15 cellular contexts compared by ENCODE assay signal in the genomic region with DNA sequence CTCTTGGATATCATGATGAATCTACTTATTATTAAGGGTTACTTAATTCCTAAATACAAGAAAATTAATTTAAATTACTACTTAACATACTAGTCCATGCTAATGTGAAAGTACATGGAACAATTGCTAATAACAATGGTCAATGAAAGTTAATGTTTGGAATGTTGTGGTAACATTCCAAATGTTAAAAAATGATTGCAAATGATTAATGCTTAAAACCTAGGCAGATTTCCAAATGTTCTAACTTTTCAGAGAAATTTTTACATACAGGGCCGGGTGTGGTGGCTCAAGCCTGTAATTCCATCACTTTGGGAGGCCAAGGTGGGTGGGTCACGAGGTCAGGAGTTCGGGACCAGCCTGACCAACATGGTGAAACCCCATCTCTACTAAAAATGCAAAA.
DNase-seq lines count a peak whose midpoint lies in the region; ATAC-seq, FAIRE-seq and TF ChIP-seq lines count a peak whose summit lies in the region.
"Had no signal": no experiment of that assay in that cellular context is flagged by ENCODE, and none has a peak within 500 bp of the region (broad histone marks: within the 10 kb centered on the region; RNA-seq: fewer than 3 reads in every experiment).

No MANE protein-coding gene starts in this region.

- peak; percentile 5 for DNase-seq in EH (ENCODE audit: low read depth)
- peak; percentile 47 for DNase-seq in NCI-H226
- peak; percentile 18 for DNase-seq in fibroblast of mammary gland (ENCODE audit: low read depth)
- no peak for DNase-seq in kidney
- DNase-seq in NCI-H1048 (lab: John Stamatoyannopoulos, UW) = no peak
- no peak for DNase-seq in stimulated activated CD4-positive, alpha-beta T cell treated with anti-CD3 and anti-CD28 coated beads, Interleukin-2, amount 100 ng/mL, for 48 hours
- DNase-seq: 8988T; CD4-positive, CD25-positive, alpha-beta regulatory T cell; DMS53; HCEC 1CT; HFFc6 had no signal

- H3K9ac ChIP-seq in kidney (ENCODE audit: low read length in 2 of 2) = no peak overlapping the region
- H3K9ac ChIP-seq: BLaER1 treated with 17β-estradiol and CSF1 and Interleukin-3, amounts not matched to agents 10 nM and 100 nM had no signal

- peak; percentile 39 for FAIRE-seq in kidney (lab: Jason Lieb, UNC)
- FAIRE-seq: HepG2, HTR-8/SVneo had no signal

- no peaks in the 10 kb centered on the region for H3K36me3 ChIP-seq in kidney (ENCODE audit: control insufficient read depth in 1 of 2, insufficient read depth in 2 of 2, low read length in 2 of 2)
- H3K36me3 ChIP-seq: BLaER1 treated with 17β-estradiol and CSF1 and Interleukin-3, amounts not matched to agents 10 nM and 100 nM had no signal

- TF ChIP-seq CTCF in fibroblast of mammary gland (conservative IDR thresholded peaks at IDR 0.05; ENCODE audit: control insufficient read depth, insufficient read depth, low read depth, low read length) (no peak), kidney (IDR thresholded peaks at IDR 0.05; ENCODE audit: borderline replicate concordance, extremely low read depth, insufficient read depth) (no peak)

- intact Hi-C loops in kidney (cut with DNase I) = no loop called here

- H3K9me3 ChIP-seq in kidney (ENCODE audit: control insufficient read depth in 1 of 2, low read length in 2 of 2) = no peaks in the 10 kb centered on the region
- H3K9me3 ChIP-seq: BLaER1 treated with 17β-estradiol and CSF1 and Interleukin-3, amounts not matched to agents 10 nM and 100 nM had no signal

- H3K4me1 ChIP-seq in kidney (ENCODE audit: control insufficient read depth in 1 of 2, insufficient read depth in 1 of 2, low read depth in 1 of 2, low read length in 2 of 2) = no peaks in the 10 kb centered on the region
- H3K4me1 ChIP-seq: BLaER1 treated with 17β-estradiol and CSF1 and Interleukin-3, amounts not matched to agents 10 nM and 100 nM had no signal

- H3K27ac ChIP-seq in kidney (ENCODE audit: low read depth in 2 of 2, low read length in 2 of 2) = no peak overlapping the region
- H3K27ac ChIP-seq: BLaER1 treated with 17β-estradiol and CSF1 and Interleukin-3, amounts not matched to agents 10 nM and 100 nM had no signal

- H3K4me3 ChIP-seq in fibroblast of mammary gland (ENCODE audit: control insufficient read depth, low read depth, low read length) (no peak overlapping the region), kidney (ENCODE audit: low read length in 2 of 2) (no peak overlapping the region)
- H3K4me3 ChIP-seq: BLaER1 treated with 17β-estradiol and CSF1 and Interleukin-3, amounts not matched to agents 10 nM and 100 nM had no signal

- ATAC-seq in GM19324 (IDR thresholded peaks at IDR 0.05; ENCODE audit: low FRiP score, unreplicated experiment) = no peak
- ATAC-seq: HepG2 had no signal

Comparison
In these comparisons a context has a peak if more than half of its experiments do, and no peak if none do; other contexts are left out.
1. DNase-seq: peak in EH (single experiment), NCI-H226 (single experiment) and fibroblast of mammary gland (single experiment); none in kidney (single experiment), NCI-H1048 (single experiment) and stimulated activated CD4-positive, alpha-beta T cell treated with anti-CD3 and anti-CD28 coated beads, Interleukin-2, amount 100 ng/mL, for 48 hours (0 of 2).